9 cellular contexts compared by ENCODE assay signal in genomic region chr12:1606021-1606622, GRCh38. TPM values are rescaled to one million over a fixed set of nuclear protein-coding genes. Genes with fewer than 3 reads are reported as not detected.
DNase-seq lines count a peak whose midpoint lies in the region; ATAC-seq and TF ChIP-seq lines count a peak whose summit lies in the region.
"Had no signal": no experiment of that assay in that cellular context is flagged by ENCODE, and none has a peak within 500 bp of the region (broad histone marks: within the 10 kb centered on the region; RNA-seq: fewer than 3 reads in every experiment).

No MANE protein-coding gene starts in this region.

- DNase-seq in GM12865 (ENCODE audit: low read depth), result peak; percentile 94
- peak; percentile 86 for DNase-seq in HFFc6
- peak; percentile 55 for DNase-seq in NCI-H1436 (lab: John Stamatoyannopoulos, UW)
- DNase-seq in WTC11 (ENCODE audit: low spot score), result peak; percentile 37
- peak; percentile 95 to 96 (median 96) for DNase-seq in right lobe of liver
- DNase-seq in stimulated activated CD4-positive, alpha-beta T cell treated with anti-CD3 and anti-CD28 coated beads, Interleukin-4, amount 100 ng/mL, for 4 hours, result peak; percentile 77 to 78
- no peak for DNase-seq in retina

- H3K27me3 Mint-ChIP-seq in HFFc6 (ENCODE audit: insufficient read depth), result peaks cover 5% of the 10 kb centered on the region
- peaks cover 38% of the 10 kb centered on the region for H3K27me3 Mint-ChIP-seq in WTC11 (ENCODE audit: low read depth)

- ATAC-seq in WTC11, result peak; percentile 65
- peak; percentile 62 to 83 (median 73) for ATAC-seq in right lobe of liver

- peak; percentile 84 for TF ChIP-seq POLR2A in right lobe of liver (IDR thresholded peaks at IDR 0.05)

- H3K4me3 ChIP-seq in GM12865 (ENCODE audit: low read depth, low read length), result peak overlapping the region; percentile 57
- peak overlapping the region; percentile 36 to 56 (median 40) for H3K4me3 ChIP-seq in right lobe of liver

- POLR2A ChIA-PET in WTC11 (lab: Charles Lee), result interaction anchor here (0.8 kb wide), 1 partner anchor 24 kb away, joined by 4 read pairs; no protein-coding TSS in a partner anchor

- H3K27ac Mint-ChIP-seq in HFFc6, result peak overlapping the region; percentile 94
- no peak overlapping the region for H3K27ac Mint-ChIP-seq in WTC11

- under 1% methylated on average over 11 of the region's 12 CpGs for WGBS in right lobe of liver (ENCODE audit: insufficient coverage, low coverage, low lambda C conversion rate, missing lambda C conversion rate)

- no peaks in the 10 kb centered on the region for H3K27me3 ChIP-seq in right lobe of liver

- H3K9me3 ChIP-seq in right lobe of liver, result no peaks in the 10 kb centered on the region

- H3K36me3 ChIP-seq in right lobe of liver, result no peaks in the 10 kb centered on the region

- TF ChIP-seq CTCF in GM12865 (IDR thresholded peaks at IDR 0.05; ENCODE audit: insufficient read depth, low read depth, low read length, missing control alignments) (no peak), HFFc6 (IDR thresholded peaks at IDR 0.05) (no peak), WTC11 (IDR thresholded peaks at IDR 0.05) (no peak), right lobe of liver (IDR thresholded peaks at IDR 0.05) (no peak)

- H3K4me1 Mint-ChIP-seq in HFFc6 (ENCODE audit: low read depth) (peaks cover 83% of the 10 kb centered on the region), WTC11 (peaks cover 12% of the 10 kb centered on the region)

- CTCF ChIA-PET in WTC11 (lab: Charles Lee), result interaction anchor here (0.6 to 2.2 kb wide), 12 partner anchors 9 to 488 kb away, joined by 3 to 18 read pairs (median 8); partner anchors contain the start of gene WNT5B

- H3K27ac ChIP-seq in cingulate gyrus (ENCODE audit: low read depth, low read length) (peak overlapping the region; percentile 65), right lobe of liver (peak overlapping the region; percentile 90 to 94 (median 94))

- H3K9me3 Mint-ChIP-seq in HFFc6 (no peaks in the 10 kb centered on the region), WTC11 (no peaks in the 10 kb centered on the region)

- intact Hi-C loops in right lobe of liver (cut with DNase I), result no loop called here

- peak overlapping the region; percentile 91 for H3K4me3 Mint-ChIP-seq in HFFc6
- peak overlapping the region; percentile 75 for H3K4me3 Mint-ChIP-seq in WTC11

- H3K36me3 Mint-ChIP-seq in HFFc6 (ENCODE audit: low read depth), result peaks cover 18% of the 10 kb centered on the region
- H3K36me3 Mint-ChIP-seq in WTC11, result no peaks in the 10 kb centered on the region

- H3K4me1 ChIP-seq in right lobe of liver, result peaks cover 0 to 49% (median 4%) of the 10 kb centered on the region in 4 donors

TF ChIP-seq in WTC11, 78 proteins besides CTCF, POLR2A, EP300 and RAD21:
- no peak for TF ChIP-seq ZNF416 (CRISPR knock-in tag; IDR thresholded peaks at IDR 0.05)
- no peak for TF ChIP-seq ZNF396 (CRISPR knock-in tag; IDR thresholded peaks at IDR 0.05; ENCODE audit: borderline replicate concordance)
- no peak for TF ChIP-seq NR1H2 (CRISPR knock-in tag; IDR thresholded peaks at IDR 0.05)
- TF ChIP-seq CREM (CRISPR knock-in tag; IDR thresholded peaks at IDR 0.05), result no peak
- peak; percentile 38; the same call in 1 of the 2 replicates for TF ChIP-seq ZNF263 (CRISPR knock-in tag; IDR thresholded peaks at IDR 0.05; ENCODE audit: low read depth)
- TF ChIP-seq USF2 (CRISPR knock-in tag; IDR thresholded peaks at IDR 0.05), result peak; percentile 47
- TF ChIP-seq MAX (CRISPR knock-in tag; IDR thresholded peaks at IDR 0.05), result 0 out of 2 replicates have a peak, but pooled peaks have one; percentile 31
- TF ChIP-seq GABPB1 (CRISPR knock-in tag; IDR thresholded peaks at IDR 0.05), result 0 out of 2 replicates have a peak, but pooled peaks have one; percentile 13
- TF ChIP-seq NR2C2 (CRISPR knock-in tag; IDR thresholded peaks at IDR 0.05), result no peak
- TF ChIP-seq USF1 (CRISPR knock-in tag; IDR thresholded peaks at IDR 0.05), result peak; percentile 55; the same call in 1 of the 2 replicates
- no peak for TF ChIP-seq CREB1 (CRISPR knock-in tag; IDR thresholded peaks at IDR 0.05)

RNA-seq across cellular contexts. Expression of gene FBXL14, which starts 11.7 kb away (rescaled TPM):
- 1 to 10 TPM; 5.2 to 6.5 (median 5.4) TPM for total RNA-seq in HFFc6 (2021; fragmentation: NEBNext Ultra II Directional; extraction: Animal tissue kit (Norgen Biotek cat#: 25700))
- total RNA-seq in WTC11 (2021) (12.0 to 14.6 TPM (median 12.9 TPM) in 3 replicates), right lobe of liver (1 to 10 TPM; 4.7 to 6.8 (median 5.4) TPM)

RNA-seq across cellular contexts. Expression of gene WNT5B, which starts 22.9 kb away (rescaled TPM):
- total RNA-seq in HFFc6 (2021; fragmentation: NEBNext Ultra II Directional; extraction: Animal tissue kit (Norgen Biotek cat#: 25700)), result 100 to 1,000 TPM; 191 to 289 (median 200) TPM
- total RNA-seq in WTC11 (2021) (4.3 to 4.6 TPM (median 4.5 TPM) in 3 replicates), right lobe of liver (1 to 10 TPM in 4 of 6 experiments, under 1 TPM in 2; 0.43 to 8.1 (median 1.5) TPM)
- total RNA-seq: pulmonary artery endothelial cell had no signal

Comparison
In these comparisons a context has a peak if more than half of its experiments do, and no peak if none do; other contexts are left out.
1. RNA of gene WNT5B, which starts 22.9 kb away (total RNA-seq): 191 to 289 TPM in HFFc6; 4.3 to 4.6 TPM in WTC11 and 0.43 to 8.1 TPM in right lobe of liver; every median in the first group is over 10 times any median in the second.